12 cellular contexts compared by ENCODE assay signal in genomic region chr6:168247456-168248147, GRCh38.
DNase-seq lines count a peak whose midpoint lies in the region; ATAC-seq and TF ChIP-seq lines count a peak whose summit lies in the region.
"Had no signal": no experiment of that assay in that cellular context is flagged by ENCODE, and none has a peak within 500 bp of the region (broad histone marks: within the 10 kb centered on the region; RNA-seq: fewer than 3 reads in every experiment).

No MANE protein-coding gene starts in this region.

- H3K27me3 ChIP-seq in right atrium auricular region: no peaks in the 10 kb centered on the region

- H3K27ac Mint-ChIP-seq in nephron progenitor cell: no peak overlapping the region
- H3K27ac Mint-ChIP-seq: B cell had no signal

- H3K4me1 Mint-ChIP-seq in nephron progenitor cell: peaks cover 35% of the 10 kb centered on the region
- H3K4me1 Mint-ChIP-seq: B cell had no signal

- H3K4me1 ChIP-seq in right atrium auricular region: no peaks in the 10 kb centered on the region
- H3K4me1 ChIP-seq: HAP-1 had no signal

- no peak overlapping the region for H3K4me3 ChIP-seq in right atrium auricular region
- H3K4me3 ChIP-seq: HAP-1 had no signal

- TF ChIP-seq CTCF in right atrium auricular region (IDR thresholded peaks at IDR 0.05) (no peak), nephron progenitor cell (IDR thresholded peaks at IDR 0.05) (no peak)

- no peaks in the 10 kb centered on the region for H3K9me3 Mint-ChIP-seq in nephron progenitor cell

- H3K4me3 Mint-ChIP-seq in nephron progenitor cell: no peak overlapping the region
- H3K4me3 Mint-ChIP-seq: B cell had no signal

- intact Hi-C loops in left ventricle myocardium superior (cut with micrococcal nuclease) (no loop called here), left colon (cut with DNase I, micrococcal nuclease) (no loop called here)

- no peak overlapping the region for H3K27ac ChIP-seq in right atrium auricular region

- H3K9me3 ChIP-seq in right atrium auricular region: no peaks in the 10 kb centered on the region
- H3K9me3 ChIP-seq: HAP-1 had no signal

- peak; percentile 20 for ATAC-seq in left ventricle myocardium superior
- peak; percentile 92 for ATAC-seq in left colon
- ATAC-seq in GM19455 (IDR thresholded peaks at IDR 0.05; ENCODE audit: unreplicated experiment): no peak

- H3K36me3 ChIP-seq in right atrium auricular region: no peaks in the 10 kb centered on the region
- H3K36me3 ChIP-seq: HAP-1 had no signal

- H3K27me3 Mint-ChIP-seq in nephron progenitor cell (ENCODE audit: low read depth, poor library complexity): peaks cover 8% of the 10 kb centered on the region
- H3K27me3 Mint-ChIP-seq: B cell had no signal

- no peaks in the 10 kb centered on the region for H3K36me3 Mint-ChIP-seq in nephron progenitor cell (ENCODE audit: low read depth)

- DNase-seq in left ventricle myocardium superior (no peak), right atrium auricular region (ENCODE audit: low spot score) (no peak), NCI-H748 treated with DMSO at 0.1 percent for 48 hours (lab: John Stamatoyannopoulos, UW) (peak; percentile 95), left colon (peak; percentile 72 to 83), activated gamma-delta T cell treated with Interleukin-2 at 50 U/mL for 16 hours (no peak), nephron progenitor cell (no peak)
- no peak for DNase-seq in activated CD4-positive, alpha-beta T cell treated with anti-CD3 and anti-CD28 coated beads, Interleukin-2, amount 50 U/mL, for 48 hours
- DNase-seq: activated CD4-positive, alpha-beta T cell treated with anti-CD3 and anti-CD28 coated beads for 48 hours; stimulated activated CD4-positive, alpha-beta T cell treated with anti-CD3 and anti-CD28 coated beads, Interleukin-4, amount 100 ng/mL, for 4 hours had no signal

Comparison
In these comparisons a context has a peak if more than half of its experiments do, and no peak if none do; other contexts are left out.
1. DNase-seq: peak in NCI-H748 treated with DMSO at 0.1 percent for 48 hours (single experiment) and left colon (2 of 2); none in left ventricle myocardium superior (single experiment), right atrium auricular region (single experiment), activated gamma-delta T cell treated with Interleukin-2 at 50 U/mL for 16 hours (single experiment), nephron progenitor cell (single experiment) and activated CD4-positive, alpha-beta T cell treated with anti-CD3 and anti-CD28 coated beads, Interleukin-2, amount 50 U/mL, for 48 hours (0 of 2).